8 cellular contexts compared by ENCODE assay signal in the genomic region with DNA sequence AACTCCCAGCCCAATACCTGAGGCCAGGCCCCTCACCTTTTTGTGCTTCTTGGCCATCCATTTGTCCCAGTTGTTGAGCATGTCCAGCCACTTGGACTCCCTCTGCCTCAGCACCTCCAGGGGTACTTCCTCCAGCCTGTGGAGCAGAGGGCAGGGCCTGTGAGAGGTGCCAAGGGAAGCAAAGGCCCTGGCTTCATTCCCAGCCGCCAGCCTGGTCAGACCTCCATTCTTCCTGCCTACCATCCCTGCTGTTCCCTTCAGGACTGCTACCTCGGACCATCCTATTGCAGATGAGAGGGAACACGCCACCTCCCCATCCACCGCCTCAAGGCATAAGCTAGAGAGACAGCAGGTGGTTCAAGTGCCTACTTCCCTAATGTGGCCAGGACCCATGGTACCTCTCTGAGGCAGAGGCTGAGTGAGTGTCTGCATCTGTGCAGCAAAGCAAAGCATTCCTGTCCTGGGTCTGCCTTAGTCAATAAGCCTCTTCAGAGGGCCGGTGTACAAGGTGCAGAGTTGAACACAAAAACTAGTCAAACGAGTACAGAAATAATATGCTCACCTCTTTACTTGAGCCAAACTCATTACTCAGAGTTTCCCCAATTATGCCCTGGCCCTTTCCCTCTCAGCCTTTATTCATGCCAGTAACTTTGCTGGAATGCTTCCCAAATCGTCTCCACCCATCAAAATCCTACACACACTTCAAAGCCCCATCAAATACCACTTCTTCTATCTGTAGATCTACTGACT. TPM values are rescaled to one million over a fixed set of nuclear protein-coding genes. Genes with fewer than 3 reads are reported as not detected.
DNase-seq lines count a peak whose midpoint lies in the region; ATAC-seq, FAIRE-seq and TF ChIP-seq lines count a peak whose summit lies in the region.

No MANE protein-coding gene starts in this region.

- H3K9me3 ChIP-seq in prostate gland: no peaks in the 10 kb centered on the region

- 41% methylated on average over 7 of the region's 7 CpGs for WGBS in prostate gland

- peaks cover 0 to 5% of the 10 kb centered on the region in 2 donors for H3K36me3 ChIP-seq in prostate gland

- H3K36me3 Mint-ChIP-seq in effector memory CD8-positive, alpha-beta T cell (ENCODE audit: insufficient read depth): peaks cover 27% of the 10 kb centered on the region

- TF ChIP-seq CTCF in prostate gland (IDR thresholded peaks at IDR 0.05) (no peak), D721Med (IDR thresholded peaks at IDR 0.05; ENCODE audit: insufficient read depth, missing control alignments) (no peak)

- no peaks in the 10 kb centered on the region for H3K9me3 Mint-ChIP-seq in effector memory CD8-positive, alpha-beta T cell

- no peak for FAIRE-seq in D721Med (lab: Jason Lieb, UNC)

- H3K27ac Mint-ChIP-seq in effector memory CD8-positive, alpha-beta T cell: peak overlapping the region; percentile 94 to 95

- in situ Hi-C loops in G401 (cut with HindIII; ENCODE audit: low sequenced_read_pairs): no loop called here

- intact Hi-C loops in prostate gland (cut with DNase I): no loop called here

- no peak for ATAC-seq in effector memory CD8-positive, alpha-beta T cell (replicated peaks)
- ATAC-seq in GM21447 (IDR thresholded peaks at IDR 0.05; ENCODE audit: unreplicated experiment): no peak
- no peak for ATAC-seq in GM18511 (IDR thresholded peaks at IDR 0.05; ENCODE audit: unreplicated experiment)

- H3K4me1 Mint-ChIP-seq in effector memory CD8-positive, alpha-beta T cell (ENCODE audit: low read depth in 2 of 2): peaks cover 84 to 85% of the 10 kb centered on the region in 2 donors

- H3K27me3 ChIP-seq in prostate gland (replicated peaks; ENCODE audit: insufficient read depth): no peaks in the 10 kb centered on the region

- H3K27ac ChIP-seq in prostate gland: peak overlapping the region; percentile 91

- H3K27me3 Mint-ChIP-seq in effector memory CD8-positive, alpha-beta T cell: no peaks in the 10 kb centered on the region

- H3K4me1 ChIP-seq in prostate gland (replicated peaks): peaks cover 80% of the 10 kb centered on the region

- DNase-seq in G401 (ENCODE audit: low spot score) (peak; percentile 68), NCI-H510A treated with DMSO at 0.1 percent for 48 hours (lab: John Stamatoyannopoulos, UW) (peak; percentile 27), prostate gland (ENCODE audit: low spot score) (peak; percentile 62), D721Med (ENCODE audit: insufficient read length, low spot score) (no peak), OCI-M2 (lab: John Stamatoyannopoulos, UW; ENCODE audit: unreplicated experiment) (no peak)
- no peak for DNase-seq in effector memory CD8-positive, alpha-beta T cell

- no peak for TF ChIP-seq POLR2A in prostate gland (IDR thresholded peaks at IDR 0.05)

- H3K4me3 Mint-ChIP-seq in effector memory CD8-positive, alpha-beta T cell: peak overlapping the region; percentile 79 to 81

- no peak overlapping the region for H3K4me3 ChIP-seq in prostate gland

RNA-seq across cellular contexts. Expression of gene CASTOR1, which starts 15.4 kb away (rescaled TPM):
- total RNA-seq in G401 (2014; rRNA removed; shearing (Covaris generic)): 9.8 and 11.3 TPM in 2 replicates
- 10 to 100 TPM; 27.2 to 33.2 TPM for total RNA-seq in prostate gland

RNA-seq across cellular contexts. Expression of gene TBC1D10A, which starts 22.1 kb away (rescaled TPM):
- total RNA-seq in G401 (2014; rRNA removed; shearing (Covaris generic)): 12.8 and 31.0 TPM in 2 replicates
- total RNA-seq in prostate gland: 10 to 100 TPM; 46.1 to 51.2 TPM

RNA-seq across cellular contexts. Expression of gene OSM, which starts 38.0 kb away (rescaled TPM):
- not detected in 2 replicates for total RNA-seq in G401 (2014; rRNA removed; shearing (Covaris generic))
- 1 to 10 TPM in 1 of 2 donors, not detected in 1; 2.5 TPM for total RNA-seq in prostate gland

RNA-seq across cellular contexts. Expression of gene SF3A1, which starts 52.0 kb away (rescaled TPM):
- total RNA-seq in G401 (2014; rRNA removed; shearing (Covaris generic)): 16.5 and 25.5 TPM in 2 replicates
- total RNA-seq in prostate gland: 100 to 1,000 TPM; 108 to 134 TPM

RNA-seq across cellular contexts. Expression of gene CCDC157, which starts 52.1 kb away (rescaled TPM):
- 1.8 and 2.9 TPM in 2 replicates for total RNA-seq in G401 (2014; rRNA removed; shearing (Covaris generic))
- total RNA-seq in prostate gland: 10 to 100 TPM in 1 of 2 donors, 1 to 10 TPM in 1; 3.5 to 28.6 TPM

Comparison
In these comparisons a context has a peak if more than half of its experiments do, and no peak if none do; other contexts are left out.
1. DNase-seq: peak in G401 (single experiment), NCI-H510A treated with DMSO at 0.1 percent for 48 hours (single experiment) and prostate gland (single experiment); none in effector memory CD8-positive, alpha-beta T cell (0 of 3), D721Med (single experiment) and OCI-M2 (single experiment).